Comparison of ENCODE assay signal across 19 cellular contexts in the genomic region with DNA sequence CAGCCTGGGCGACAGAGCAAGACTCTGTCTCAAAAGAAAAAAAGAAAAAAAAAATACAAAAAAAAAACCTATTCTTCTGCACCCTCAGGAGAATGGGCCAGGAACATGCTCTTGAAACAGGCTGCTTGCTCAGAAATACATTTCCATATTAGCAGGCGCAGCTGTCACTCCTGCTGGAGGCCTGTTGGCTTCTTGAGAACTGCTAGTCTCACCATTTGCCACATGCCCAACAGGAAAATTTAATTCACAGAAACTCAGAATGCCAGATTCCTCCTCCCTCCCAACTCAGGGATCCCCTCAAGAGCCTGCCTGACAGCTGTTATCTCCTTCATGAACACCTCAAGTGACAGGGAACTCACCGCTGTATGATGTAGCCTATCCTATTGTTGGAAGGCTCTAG.
A peak's percentile ranks its signal among the peaks of the same experiment; 100 is the strongest.
DNase-seq lines count a peak whose midpoint lies in the region; ATAC-seq and TF ChIP-seq lines count a peak whose summit lies in the region.
"Had no signal": no experiment of that assay in that cellular context is flagged by ENCODE, and none has a peak within 500 bp of the region (broad histone marks: within the 10 kb centered on the region; RNA-seq: fewer than 3 reads in every experiment).

No MANE protein-coding gene starts in this region.

- TF ChIP-seq CTCF in WTC11 (IDR thresholded peaks at IDR 0.05): no peak
- TF ChIP-seq CTCF in nephron (IDR thresholded peaks at IDR 0.05; ENCODE audit: unreplicated experiment in 3 of 3): no peak

- ATAC-seq in WTC11 (no peak), HG02852 (IDR thresholded peaks at IDR 0.05; ENCODE audit: unreplicated experiment) (no peak)
- ATAC-seq: GM12878 had no signal

- CTCF ChIA-PET in WTC11 (lab: Charles Lee): interaction anchor here (0.9 to 2.2 kb wide), 2 partner anchors 8 to 209 kb away, joined by 3 to 10 read pairs; no protein-coding TSS in a partner anchor

- peaks cover 9% of the 10 kb centered on the region for H3K36me3 Mint-ChIP-seq in WTC11
- H3K36me3 Mint-ChIP-seq in nephron (ENCODE audit: low read depth): no peaks in the 10 kb centered on the region

- H3K27ac Mint-ChIP-seq in WTC11: peak overlapping the region; percentile 36; the same call in 1 of the 2 replicates
- H3K27ac Mint-ChIP-seq in nephron: peak overlapping the region; percentile 49 to 65 (median 55)

- H3K4me3 Mint-ChIP-seq in WTC11: no peak overlapping the region
- no peak overlapping the region for H3K4me3 Mint-ChIP-seq in nephron
- H3K4me3 Mint-ChIP-seq: CD4-positive, alpha-beta memory T cell had no signal

- POLR2A ChIA-PET in WTC11 (lab: Charles Lee): no interaction called here

- DNase-seq in NCI-H526 (lab: John Stamatoyannopoulos, UW) (peak; percentile 11 to 56), NCI-H526 treated with DMSO at 0.1 percent for 48 hours (lab: John Stamatoyannopoulos, UW) (no peak), NCI-H1694 treated with DMSO at 0.1 percent for 48 hours (lab: John Stamatoyannopoulos, UW) (peak; percentile 81), WTC11 (ENCODE audit: low spot score) (no peak), kidney glomerular epithelial cell (lab: John Stamatoyannopoulos, UW) (no peak), T-helper 2 cell (no peak)
- DNase-seq: 8988T; CD4-positive, alpha-beta memory T cell; DND-41; GDM1; MG63; NCI-H1092 treated with DMSO at 0.1 percent for 48 hours; NCI-H2107; NCI-H510A treated with DMSO at 0.1 percent for 48 hours; OCI-M1; SIG-M5 had no signal

- H3K9me3 Mint-ChIP-seq in WTC11 (peaks cover 7% of the 10 kb centered on the region), nephron (no peaks in the 10 kb centered on the region)

- H3K4me1 Mint-ChIP-seq in WTC11 (peaks cover 33% of the 10 kb centered on the region), nephron (peaks cover 65% of the 10 kb centered on the region)

- H3K27me3 Mint-ChIP-seq in WTC11 (ENCODE audit: low read depth) (no peaks in the 10 kb centered on the region; the same call in 1 of the 2 replicates), nephron (ENCODE audit: low read depth) (peaks cover 3% of the 10 kb centered on the region)
- H3K27me3 Mint-ChIP-seq: CD4-positive, alpha-beta memory T cell had no signal

TF ChIP-seq in WTC11, 78 proteins besides CTCF, POLR2A, EP300 and RAD21:
- TF ChIP-seq ZNF138 (CRISPR knock-in tag; conservative IDR thresholded peaks at IDR 0.05) (no peak), TEAD4 (CRISPR knock-in tag; IDR thresholded peaks at IDR 0.05) (no peak), CREM (CRISPR knock-in tag; IDR thresholded peaks at IDR 0.05) (no peak), ZNF219 (CRISPR knock-in tag; IDR thresholded peaks at IDR 0.05; ENCODE audit: borderline replicate concordance) (no peak)
- TF ChIP-seq, protein P1, sequence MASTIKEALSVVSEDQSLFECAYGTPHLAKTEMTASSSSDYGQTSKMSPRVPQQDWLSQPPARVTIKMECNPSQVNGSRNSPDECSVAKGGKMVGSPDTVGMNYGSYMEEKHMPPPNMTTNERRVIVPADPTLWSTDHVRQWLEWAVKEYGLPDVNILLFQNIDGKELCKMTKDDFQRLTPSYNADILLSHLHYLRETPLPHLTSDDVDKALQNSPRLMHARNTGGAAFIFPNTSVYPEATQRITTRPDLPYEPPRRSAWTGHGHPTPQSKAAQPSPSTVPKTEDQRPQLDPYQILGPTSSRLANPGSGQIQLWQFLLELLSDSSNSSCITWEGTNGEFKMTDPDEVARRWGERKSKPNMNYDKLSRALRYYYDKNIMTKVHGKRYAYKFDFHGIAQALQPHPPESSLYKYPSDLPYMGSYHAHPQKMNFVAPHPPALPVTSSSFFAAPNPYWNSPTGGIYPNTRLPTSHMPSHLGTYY (CRISPR knock-in tag; IDR thresholded peaks at IDR 0.05): no peak
- TF ChIP-seq, protein P2, sequence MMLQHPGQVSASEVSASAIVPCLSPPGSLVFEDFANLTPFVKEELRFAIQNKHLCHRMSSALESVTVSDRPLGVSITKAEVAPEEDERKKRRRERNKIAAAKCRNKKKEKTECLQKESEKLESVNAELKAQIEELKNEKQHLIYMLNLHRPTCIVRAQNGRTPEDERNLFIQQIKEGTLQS (CRISPR knock-in tag; conservative IDR thresholded peaks at IDR 0.05): no peak
- TF ChIP-seq, protein P3, sequence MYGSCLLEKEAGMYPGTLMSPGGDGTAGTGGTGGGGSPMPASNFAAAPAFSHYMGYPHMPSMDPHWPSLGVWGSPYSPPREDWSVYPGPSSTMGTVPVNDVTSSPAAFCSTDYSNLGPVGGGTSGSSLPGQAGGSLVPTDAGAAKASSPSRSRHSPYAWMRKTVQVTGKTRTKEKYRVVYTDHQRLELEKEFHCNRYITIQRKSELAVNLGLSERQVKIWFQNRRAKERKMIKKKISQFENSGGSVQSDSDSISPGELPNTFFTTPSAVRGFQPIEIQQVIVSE (CRISPR knock-in tag; IDR thresholded peaks at IDR 0.05; ENCODE audit: borderline replicate concordance): no peak
- TF ChIP-seq, protein P4, sequence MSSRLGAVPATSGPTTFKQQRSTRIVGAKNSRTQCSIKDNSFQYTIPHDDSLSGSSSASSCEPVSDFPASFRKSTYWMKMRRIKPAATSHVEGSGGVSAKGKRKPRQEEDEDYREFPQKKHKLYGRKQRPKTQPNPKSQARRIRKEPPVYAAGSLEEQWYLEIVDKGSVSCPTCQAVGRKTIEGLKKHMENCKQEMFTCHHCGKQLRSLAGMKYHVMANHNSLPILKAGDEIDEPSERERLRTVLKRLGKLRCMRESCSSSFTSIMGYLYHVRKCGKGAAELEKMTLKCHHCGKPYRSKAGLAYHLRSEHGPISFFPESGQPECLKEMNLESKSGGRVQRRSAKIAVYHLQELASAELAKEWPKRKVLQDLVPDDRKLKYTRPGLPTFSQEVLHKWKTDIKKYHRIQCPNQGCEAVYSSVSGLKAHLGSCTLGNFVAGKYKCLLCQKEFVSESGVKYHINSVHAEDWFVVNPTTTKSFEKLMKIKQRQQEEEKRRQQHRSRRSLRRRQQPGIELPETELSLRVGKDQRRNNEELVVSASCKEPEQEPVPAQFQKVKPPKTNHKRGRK (CRISPR knock-in tag; IDR thresholded peaks at IDR 0.05; ENCODE audit: borderline replicate concordance): no peak
- TF ChIP-seq, protein P5, sequence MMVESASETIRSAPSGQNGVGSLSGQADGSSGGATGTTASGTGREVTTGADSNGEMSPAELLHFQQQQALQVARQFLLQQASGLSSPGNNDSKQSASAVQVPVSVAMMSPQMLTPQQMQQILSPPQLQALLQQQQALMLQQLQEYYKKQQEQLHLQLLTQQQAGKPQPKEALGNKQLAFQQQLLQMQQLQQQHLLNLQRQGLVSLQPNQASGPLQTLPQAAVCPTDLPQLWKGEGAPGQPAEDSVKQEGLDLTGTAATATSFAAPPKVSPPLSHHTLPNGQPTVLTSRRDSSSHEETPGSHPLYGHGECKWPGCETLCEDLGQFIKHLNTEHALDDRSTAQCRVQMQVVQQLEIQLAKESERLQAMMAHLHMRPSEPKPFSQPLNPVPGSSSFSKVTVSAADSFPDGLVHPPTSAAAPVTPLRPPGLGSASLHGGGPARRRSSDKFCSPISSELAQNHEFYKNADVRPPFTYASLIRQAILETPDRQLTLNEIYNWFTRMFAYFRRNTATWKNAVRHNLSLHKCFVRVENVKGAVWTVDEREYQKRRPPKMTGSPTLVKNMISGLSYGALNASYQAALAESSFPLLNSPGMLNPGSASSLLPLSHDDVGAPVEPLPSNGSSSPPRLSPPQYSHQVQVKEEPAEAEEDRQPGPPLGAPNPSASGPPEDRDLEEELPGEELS (CRISPR knock-in tag; IDR thresholded peaks at IDR 0.05): no peak

Comparison
In these comparisons a context has a peak if more than half of its experiments do, and no peak if none do; other contexts are left out.
1. DNase-seq: peak in NCI-H526 (2 of 2) and NCI-H1694 treated with DMSO at 0.1 percent for 48 hours (single experiment); none in NCI-H526 treated with DMSO at 0.1 percent for 48 hours (single experiment), WTC11 (single experiment), kidney glomerular epithelial cell (single experiment) and T-helper 2 cell (0 of 5).